In genomic region chr5:82676663-82677062, GRCh38 we compare ENCODE assay signal across 12 cellular contexts.
DNase-seq lines count a peak whose midpoint lies in the region; ATAC-seq, FAIRE-seq and TF ChIP-seq lines count a peak whose summit lies in the region.
"Had no signal": no experiment of that assay in that cellular context is flagged by ENCODE, and none has a peak within 500 bp of the region (broad histone marks: within the 10 kb centered on the region; RNA-seq: fewer than 3 reads in every experiment).

No MANE protein-coding gene starts in this region.

- no peak for TF ChIP-seq CTCF in OCI-LY3 (IDR thresholded peaks at IDR 0.05; ENCODE audit: low read depth, low read length)
- no peak for TF ChIP-seq CTCF in WTC11 (IDR thresholded peaks at IDR 0.05)
- TF ChIP-seq CTCF in pancreas (IDR thresholded peaks at IDR 0.05), result no peak

- peaks cover 4% of the 10 kb centered on the region for H3K9me3 Mint-ChIP-seq in WTC11

- intact Hi-C loops in pancreas (cut with DNase I), result no loop called here

- H3K27me3 ChIP-seq in OCI-LY3 (ENCODE audit: low read depth, low read length) (no peaks in the 10 kb centered on the region), pancreas (no peaks in the 10 kb centered on the region)

- H2AFZ ChIP-seq in OCI-LY3 (ENCODE audit: low read depth, low read length), result no peak overlapping the region

- peak overlapping the region; percentile 16; the same call in 1 of the 2 replicates for H3K4me2 ChIP-seq in OCI-LY3 (ENCODE audit: low read length)

- H3K36me3 ChIP-seq in OCI-LY3 (replicated peaks; ENCODE audit: low read depth, low read length) (no peaks in the 10 kb centered on the region), pancreas (no peaks in the 10 kb centered on the region)

- H3K27me3 Mint-ChIP-seq in WTC11 (ENCODE audit: low read depth), result no peaks in the 10 kb centered on the region

- POLR2A ChIA-PET in WTC11 (lab: Charles Lee), result no interaction called here

- H3K4me3 Mint-ChIP-seq in WTC11, result no peak overlapping the region

- no peaks in the 10 kb centered on the region for H3K4me1 Mint-ChIP-seq in WTC11

- FAIRE-seq in pancreas (lab: Jason Lieb, UNC), result no peak

- H3K9ac ChIP-seq in OCI-LY3 (ENCODE audit: low read length), result no peak overlapping the region

- H3K9me3 ChIP-seq in OCI-LY3 (ENCODE audit: insufficient read depth, low read length) (peaks cover under 1% of the 10 kb centered on the region; the same call in 1 of the 2 replicates), pancreas (no peaks in the 10 kb centered on the region)

- CTCF ChIA-PET in WTC11 (lab: Charles Lee), result no interaction called here

- DNase-seq in stimulated activated CD4-positive, alpha-beta T cell treated with anti-CD3 and anti-CD28 coated beads, Interleukin-1b, Interleukin-23, amount 100 ng/mL, for 48 hours, result peak; percentile 8
- no peak for DNase-seq in stimulated activated CD4-positive, alpha-beta T cell treated with anti-CD3 and anti-CD28 coated beads, Interleukin-12 subunit alpha, Interleukin-12 subunit beta, amount 100 ng/mL, for 4 hours
- DNase-seq in mucosa of gallbladder (ENCODE audit: low spot score), result no peak
- DNase-seq in WTC11 (ENCODE audit: low spot score), result no peak
- no peak for DNase-seq in UCSD-AML1 (lab: John Stamatoyannopoulos, UW; ENCODE audit: unreplicated experiment)
- no peak for DNase-seq in pancreas
- DNase-seq: erythroblast, NCI-H1105, SHP77, substantia nigra had no signal

- H4K20me1 ChIP-seq in OCI-LY3 (ENCODE audit: insufficient read depth, low read length), result no peaks in the 10 kb centered on the region

- no peak overlapping the region for H3K27ac ChIP-seq in OCI-LY3 (ENCODE audit: low read length)
- H3K27ac ChIP-seq in pancreas, result no peak overlapping the region

- ATAC-seq in HG02759 (IDR thresholded peaks at IDR 0.05; ENCODE audit: unreplicated experiment), result peak; percentile 89
- ATAC-seq in WTC11, result no peak
- ATAC-seq in pancreas, result no peak

- 90 to 91% methylated on average over 4 of the region's 4 CpGs for WGBS in pancreas, 2 donors

- no peaks in the 10 kb centered on the region for H3K79me2 ChIP-seq in OCI-LY3 (ENCODE audit: low read length)

- H3K4me1 ChIP-seq in OCI-LY3 (ENCODE audit: low read length), result peaks cover 20% of the 10 kb centered on the region
- no peaks in the 10 kb centered on the region for H3K4me1 ChIP-seq in pancreas

- H3K27ac Mint-ChIP-seq in WTC11, result no peak overlapping the region

- no peaks in the 10 kb centered on the region for H3K36me3 Mint-ChIP-seq in WTC11

- H3K4me3 ChIP-seq in OCI-LY3 (ENCODE audit: low read length) (no peak overlapping the region), pancreas (no peak overlapping the region)

TF ChIP-seq in WTC11, 78 proteins besides CTCF, POLR2A, EP300 and RAD21:
- no peak for TF ChIP-seq SMAD4 (CRISPR knock-in tag; IDR thresholded peaks at IDR 0.05)
- TF ChIP-seq PREB (CRISPR knock-in tag; IDR thresholded peaks at IDR 0.05; ENCODE audit: borderline replicate concordance), result no peak
- no peak for TF ChIP-seq RELA (CRISPR knock-in tag; IDR thresholded peaks at IDR 0.05; ENCODE audit: borderline replicate concordance)
- TF ChIP-seq HMGA2 (CRISPR knock-in tag; IDR thresholded peaks at IDR 0.05), result no peak
- no peak for TF ChIP-seq MXD4 (CRISPR knock-in tag; IDR thresholded peaks at IDR 0.05; ENCODE audit: borderline replicate concordance)
- TF ChIP-seq CREM (CRISPR knock-in tag; IDR thresholded peaks at IDR 0.05), result no peak
- TF ChIP-seq ZMAT4 (CRISPR knock-in tag; IDR thresholded peaks at IDR 0.05), result no peak
- TF ChIP-seq ZBTB21 (CRISPR knock-in tag; IDR thresholded peaks at IDR 0.05; ENCODE audit: borderline replicate concordance), result no peak
